In the genomic region with DNA sequence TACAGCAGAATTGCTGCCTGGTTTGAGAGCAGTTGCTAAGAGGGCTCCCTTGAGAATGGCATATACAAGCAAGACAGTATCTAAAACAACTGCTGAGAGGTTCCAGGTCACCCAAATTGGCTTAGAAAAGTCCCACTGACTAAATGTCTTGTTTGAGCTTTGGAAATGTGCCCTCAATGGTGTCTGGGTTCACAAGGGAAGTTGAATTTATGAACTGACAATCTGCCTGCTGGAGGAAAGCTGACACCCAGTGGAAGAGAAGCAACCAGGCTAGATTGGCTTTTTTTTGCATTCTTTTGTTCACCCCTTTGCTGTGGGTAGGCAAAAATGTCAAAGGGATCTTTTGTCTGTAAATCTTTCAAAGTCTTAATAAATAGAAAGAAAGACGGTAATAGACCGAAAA, we compare ENCODE assay signal across 19 cellular contexts. TPM values are rescaled to one million over a fixed set of nuclear protein-coding genes. Genes with fewer than 3 reads are reported as not detected.
DNase-seq lines count a peak whose midpoint lies in the region; FAIRE-seq and TF ChIP-seq lines count a peak whose summit lies in the region.
"Had no signal": no experiment of that assay in that cellular context is flagged by ENCODE, and none has a peak within 500 bp of the region (broad histone marks: within the 10 kb centered on the region; RNA-seq: fewer than 3 reads in every experiment).

No MANE protein-coding gene starts in this region.

- no peak overlapping the region for H2BK15ac ChIP-seq in H9 (ENCODE audit: low read depth, low read length)

- FAIRE-seq in kidney (lab: Jason Lieb, UNC), result no peak
- FAIRE-seq: endometrium, small intestine had no signal

- H3K36me3 ChIP-seq in kidney (ENCODE audit: control insufficient read depth in 1 of 2, insufficient read depth in 2 of 2, low read length in 2 of 2), result peaks cover 6 to 7% of the 10 kb centered on the region in 2 donors

- H3K9me3 Mint-ChIP-seq in H9, result no peaks in the 10 kb centered on the region; a peak in 1 of 5 replicates
- H3K9me3 Mint-ChIP-seq: activated naive CD8-positive, alpha-beta T cell treated with anti-CD3 and anti-CD28 coated beads, Interleukin-2, amount 10 ng/mL, durations not matched to agents 7 days and 5 days; central memory CD8-positive, alpha-beta T cell had no signal

- no peak overlapping the region for H2BK120ac ChIP-seq in H9 (ENCODE audit: low read depth, low read length, poor library complexity, severe bottlenecking)

- intact Hi-C loops in kidney (cut with DNase I), result no loop called here

- H3K9me3 ChIP-seq in kidney (ENCODE audit: control insufficient read depth in 1 of 2, low read length in 2 of 2), result no peaks in the 10 kb centered on the region
- no peaks in the 10 kb centered on the region for H3K9me3 ChIP-seq in H9 (ENCODE audit: control insufficient read depth, low read depth, low read length)
- H3K9me3 ChIP-seq: thoracic aorta had no signal

- no peaks in the 10 kb centered on the region for H3K79me2 ChIP-seq in H9 (ENCODE audit: insufficient read depth, low read length)

- H3K36me3 Mint-ChIP-seq in H9 (ENCODE audit: insufficient read depth in 1 of 3, low read depth in 3 of 3), result no peaks in the 10 kb centered on the region; a peak in 4 of 7 replicates

- no peak overlapping the region for H3K4ac ChIP-seq in H9 (ENCODE audit: low read depth, low read length)

- no peak overlapping the region for H3K4me2 ChIP-seq in H9 (ENCODE audit: insufficient read depth, insufficient read length, low read length)

- H3K4me1 Mint-ChIP-seq in H9, result peaks cover 0 to 9% of the 10 kb centered on the region in 2 experiments; a peak in 1 of 4 replicates
- H3K4me1 Mint-ChIP-seq: activated naive CD8-positive, alpha-beta T cell treated with anti-CD3 and anti-CD28 coated beads, Interleukin-2, amount 10 ng/mL, durations not matched to agents 7 days and 5 days; central memory CD8-positive, alpha-beta T cell had no signal

- no peak overlapping the region for H2BK20ac ChIP-seq in H9 (ENCODE audit: low read depth, low read length, poor library complexity, severe bottlenecking)

- H3K4me1 ChIP-seq in kidney (ENCODE audit: control insufficient read depth in 1 of 2, insufficient read depth in 1 of 2, low read depth in 1 of 2, low read length in 2 of 2) (no peaks in the 10 kb centered on the region), H9 (ENCODE audit: insufficient read depth, low read length) (no peaks in the 10 kb centered on the region)

- TF ChIP-seq CTCF in astrocyte of the spinal cord (IDR thresholded peaks at IDR 0.05; ENCODE audit: low read depth, low read length) (no peak), kidney (IDR thresholded peaks at IDR 0.05; ENCODE audit: borderline replicate concordance, extremely low read depth, insufficient read depth) (no peak), H9 (conservative IDR thresholded peaks at IDR 0.05) (no peak)

- no peak overlapping the region for H2BK5ac ChIP-seq in H9 (ENCODE audit: insufficient read length, low read length)

- H3K9ac ChIP-seq in kidney (ENCODE audit: low read length in 2 of 2) (no peak overlapping the region), H9 (ENCODE audit: extremely low read depth, insufficient read length, low read length) (no peak overlapping the region)

- H3K27ac ChIP-seq in kidney (ENCODE audit: low read depth in 2 of 2, low read length in 2 of 2) (no peak overlapping the region), H9 (ENCODE audit: insufficient read length, low read depth, low read length) (no peak overlapping the region)
- H3K27ac ChIP-seq: thoracic aorta had no signal

- no peak overlapping the region for H2BK12ac ChIP-seq in H9 (ENCODE audit: insufficient read length, low read depth, low read length)

- H3K18ac ChIP-seq in H9 (ENCODE audit: insufficient read length, low read depth, low read length), result no peak overlapping the region

- H4K5ac ChIP-seq in H9 (ENCODE audit: insufficient read length, low read depth, low read length), result no peak overlapping the region

- no peak overlapping the region for H3T11ph ChIP-seq in H9 (ENCODE audit: low read length)

- no peak overlapping the region for H3K4me3 Mint-ChIP-seq in H9
- H3K4me3 Mint-ChIP-seq: activated CD8-positive, alpha-beta T cell treated with anti-CD3 and anti-CD28 coated beads, Interleukin-2, amount 10 ng/mL, durations not matched to agents 7 days and 5 days; activated naive CD8-positive, alpha-beta T cell treated with anti-CD3 and anti-CD28 coated beads, Interleukin-2, amount 10 ng/mL, durations not matched to agents 7 days and 5 days; central memory CD8-positive, alpha-beta T cell had no signal

- no peak overlapping the region for H3K14ac ChIP-seq in H9 (ENCODE audit: insufficient read depth, low read length)

- in situ Hi-C loops in astrocyte of the spinal cord (cut with HindIII; ENCODE audit: low sequenced_read_pairs), result no loop called here

- H3K23ac ChIP-seq in H9 (ENCODE audit: insufficient read length, low read depth, low read length), result no peak overlapping the region

- H4K8ac ChIP-seq in H9 (replicated peaks; ENCODE audit: insufficient read length, low read depth, low read length), result no peak overlapping the region

- DNase-seq in Ammon's horn (ENCODE audit: low spot score) (peak; percentile 56), LHCN-M2 (ENCODE audit: low read depth) (peak; percentile 23), astrocyte of the spinal cord (ENCODE audit: low read depth, low spot score) (peak; percentile 27), midbrain (lab: John Stamatoyannopoulos, UW) (peak; percentile 52), kidney (no peak), occipital lobe (lab: John Stamatoyannopoulos, UW) (no peak), H9 (no peak)
- DNase-seq in stimulated activated CD4-positive, alpha-beta T cell treated with anti-CD3 and anti-CD28 coated beads, Interleukin-2, amount 100 ng/mL, for 48 hours, result no peak
- DNase-seq: activated CD8-positive, alpha-beta T cell treated with anti-CD3 and anti-CD28 coated beads, Interleukin-2, amount 10 ng/mL, durations not matched to agents 7 days and 5 days; activated naive CD8-positive, alpha-beta T cell treated with anti-CD3 and anti-CD28 coated beads, Interleukin-2, amount 10 ng/mL, durations not matched to agents 7 days and 5 days; activated T-cell treated with anti-CD3 and anti-CD28 coated beads, Interleukin-2, amount 50 U/mL, for 48 hours; MV-4-11; NCI-H2081 treated with DMSO at 0.1 percent for 48 hours; small intestine; T-helper 1 cell had no signal

- no peak overlapping the region for H3K56ac ChIP-seq in H9 (ENCODE audit: insufficient read length, low read depth, low read length)

- H4K20me1 ChIP-seq in H9 (ENCODE audit: control insufficient read depth, insufficient read depth, insufficient read length), result no peaks in the 10 kb centered on the region

- H3K4me3 ChIP-seq in astrocyte of the spinal cord (ENCODE audit: low read depth, low read length), result no peak overlapping the region
- H3K4me3 ChIP-seq in kidney (ENCODE audit: low read length in 2 of 2), result no peak overlapping the region
- H3K4me3 ChIP-seq: thoracic aorta had no signal

- no peak overlapping the region for H2AFZ ChIP-seq in H9 (ENCODE audit: low read length)

- no peaks in the 10 kb centered on the region for H3K27me3 ChIP-seq in H9 (ENCODE audit: insufficient read depth, low read length)

- no peaks in the 10 kb centered on the region for H3K23me2 ChIP-seq in H9 (ENCODE audit: insufficient read length, low read depth, low read length, poor library complexity, severe bottlenecking)

- no peak overlapping the region; a peak in 1 of 7 replicates for H3K27ac Mint-ChIP-seq in H9
- H3K27ac Mint-ChIP-seq: activated CD8-positive, alpha-beta T cell treated with anti-CD3 and anti-CD28 coated beads, Interleukin-2, amount 10 ng/mL, durations not matched to agents 7 days and 5 days; activated naive CD8-positive, alpha-beta T cell treated with anti-CD3 and anti-CD28 coated beads, Interleukin-2, amount 10 ng/mL, durations not matched to agents 7 days and 5 days had no signal

- no peaks in the 10 kb centered on the region for H3K79me1 ChIP-seq in H9 (ENCODE audit: insufficient read depth, low read depth, low read length, poor library complexity, severe bottlenecking)

- H2AK5ac ChIP-seq in H9 (ENCODE audit: insufficient read length, low read length), result no peak overlapping the region

- no CpG with 5 or more reads among the region's 2 CpGs for WGBS in H9 (ENCODE audit: extremely low coverage, insufficient read length, low lambda C conversion rate)

- H3K27me3 Mint-ChIP-seq in H9 (ENCODE audit: low read depth), result no peaks in the 10 kb centered on the region; the same call in 1 of the 2 replicates
- H3K27me3 Mint-ChIP-seq: activated naive CD8-positive, alpha-beta T cell treated with anti-CD3 and anti-CD28 coated beads, Interleukin-2, amount 10 ng/mL, durations not matched to agents 7 days and 5 days; central memory CD8-positive, alpha-beta T cell had no signal

- H4K91ac ChIP-seq in H9 (ENCODE audit: insufficient read length, low read depth, low read length), result no peak overlapping the region

RNA-seq across cellular contexts. Expression of a gene that starts 44.6 kb away (rescaled TPM):
- total RNA-seq in LHCN-M2 (2014; rRNA removed) (not detected in 2 replicates), kidney (not detected), occipital lobe (not detected), H9 (2021) (not detected in 2 replicates)
- polyA plus RNA-seq in LHCN-M2 (2012), result 0.29 TPM
- 1.3 TPM for polyA plus RNA-seq in kidney (ENCODE audit: insufficient read depth, low read depth, low replicate concordance)
- total RNA-seq: activated CD8-positive, alpha-beta T cell treated with anti-CD3 and anti-CD28 coated beads, Interleukin-2, amount 10 ng/mL, durations not matched to agents 7 days and 5 days; activated naive CD8-positive, alpha-beta T cell treated with anti-CD3 and anti-CD28 coated beads, Interleukin-2, amount 10 ng/mL, durations not matched to agents 7 days and 5 days; omental fat pad had no signal

RNA-seq across cellular contexts. Expression of a gene that starts 50.8 kb away (rescaled TPM):
- 49.6 and 53.3 TPM in 2 replicates for total RNA-seq in LHCN-M2 (2014; rRNA removed)
- polyA plus RNA-seq in LHCN-M2 (2012), result 33.2 TPM
- total RNA-seq in kidney, result 32.5 TPM
- polyA plus RNA-seq in kidney (ENCODE audit: insufficient read depth, low read depth, low replicate concordance), result 36.3 TPM
- 28.1 TPM for total RNA-seq in occipital lobe
- 79.2 and 80.1 TPM in 2 replicates for total RNA-seq in H9 (2021)

RNA-seq across cellular contexts. Expression of a gene that starts 52.6 kb away (rescaled TPM):
- total RNA-seq in LHCN-M2 (2014; rRNA removed) (37.6 and 38.6 TPM in 2 replicates), kidney (21.8 TPM), occipital lobe (30.9 TPM), H9 (2021) (22.3 and 26.6 TPM in 2 replicates)
- 14.2 TPM for polyA plus RNA-seq in LHCN-M2 (2012)
- polyA plus RNA-seq in kidney (ENCODE audit: insufficient read depth, low read depth, low replicate concordance), result 15.2 TPM

Comparison
In these comparisons a context has a peak if more than half of its experiments do, and no peak if none do; other contexts are left out.
1. DNase-seq: peak in Ammon's horn (single experiment), LHCN-M2 (single experiment), astrocyte of the spinal cord (single experiment) and midbrain (single experiment); none in kidney (single experiment), occipital lobe (single experiment), H9 (single experiment) and stimulated activated CD4-positive, alpha-beta T cell treated with anti-CD3 and anti-CD28 coated beads, Interleukin-2, amount 100 ng/mL, for 48 hours (0 of 2).